In genomic region chr10:96324447-96324846, GRCh38 we compare ENCODE assay signal across 30 cellular contexts. TPM values are rescaled to one million over a fixed set of nuclear protein-coding genes. Genes with fewer than 3 reads are reported as not detected.
"Had no signal": no experiment of that assay in that cellular context is flagged by ENCODE, and none has a peak within 500 bp of the region (broad histone marks: within the 10 kb centered on the region; RNA-seq: fewer than 3 reads in every experiment).

No MANE protein-coding gene starts in this region.

- H3K27me3 ChIP-seq: ascending aorta, brain microvascular endothelial cell, pancreas, right atrium auricular region had no signal

- H3K4me3 Mint-ChIP-seq: activated CD4-positive, alpha-beta T cell treated with anti-CD3 and anti-CD28 coated beads, Interleukin-2, amount 10 ng/mL, durations not matched to agents 7 days and 5 days; activated CD8-positive, alpha-beta T cell treated with anti-CD3 and anti-CD28 coated beads, Interleukin-2, amount 10 ng/mL, durations not matched to agents 7 days and 5 days; activated T-helper 1 cell treated with anti-CD3 and anti-CD28 coated beads, Interleukin-12 subunit alpha, Interleukin-12 subunit beta, Interleukin-2, Interleukin-4 antibody, amounts not matched to agents 30 ng/mL and 10 ng/mL and 1 ng/mL, durations not matched to agents 14 hours and 24 hours and 36 hours; dendritic cell treated with granulocyte-macrophage colony-stimulating factor and Interleukin-4, amounts not matched to agents 40 ng/mL and 50 ng/mL, for 4 days; immature natural killer cell; natural killer cell treated with Interleukin-12 subunit alpha and Interleukin-12 subunit beta and Interleukin-15 and Interleukin-18, amount 100 ng/mL, for 72 hours; stimulated activated memory B cell treated with anti-CD40 and anti-IgM and Interleukin-4, amounts not matched to agents 10 μg/mL and 1 μg/mL and 100 μg/mL, for 72 hours; T-helper 2 cell treated with Interferon-gamma antibody and Interleukin-4, amounts not matched to agents 5 μg/mL and 100 μg/mL, for 36 hours had no signal

- H3K9me3 Mint-ChIP-seq: activated CD4-positive, alpha-beta T cell treated with anti-CD3 and anti-CD28 coated beads, Interleukin-2, amount 10 ng/mL, durations not matched to agents 7 days and 5 days; activated naive CD4-positive, alpha-beta T cell treated with anti-CD3 and anti-CD28 coated beads, Interleukin-2, amount 50 U/mL, for 72 hours; activated T-helper 1 cell treated with anti-CD3 and anti-CD28 coated beads, Interleukin-12 subunit alpha, Interleukin-12 subunit beta, Interleukin-2, Interleukin-4 antibody, amounts not matched to agents 30 ng/mL and 10 ng/mL and 1 ng/mL, durations not matched to agents 14 hours and 24 hours and 36 hours; dendritic cell treated with granulocyte-macrophage colony-stimulating factor and Interleukin-4, amounts not matched to agents 40 ng/mL and 50 ng/mL, for 4 days; immature natural killer cell; natural killer cell treated with Interleukin-12 subunit alpha and Interleukin-12 subunit beta and Interleukin-15 and Interleukin-18, amount 100 ng/mL, for 72 hours; stimulated activated memory B cell treated with anti-CD40 and anti-IgM and Interleukin-4, amounts not matched to agents 10 μg/mL and 1 μg/mL and 100 μg/mL, for 72 hours; T-helper 2 cell treated with Interferon-gamma antibody and Interleukin-4, amounts not matched to agents 5 μg/mL and 100 μg/mL, for 36 hours had no signal

- H3K27me3 Mint-ChIP-seq: dendritic cell treated with granulocyte-macrophage colony-stimulating factor and Interleukin-4, amounts not matched to agents 40 ng/mL and 50 ng/mL, for 4 days had no signal

- H3K9me3 ChIP-seq: adrenal gland, ascending aorta, pancreas, psoas muscle, right atrium auricular region, stomach, suprapubic skin, tibial nerve had no signal

- ATAC-seq: activated CD8-positive, alpha-beta T cell treated with anti-CD3 and anti-CD28 coated beads, Interleukin-2, amount 10 ng/mL, durations not matched to agents 7 days and 5 days; activated naive CD4-positive, alpha-beta T cell treated with anti-CD3 and anti-CD28 coated beads, Interleukin-2, amount 50 U/mL, for 72 hours; esophagus mucosa; left ventricle myocardium superior; natural killer cell treated with Interleukin-12 subunit alpha and Interleukin-12 subunit beta and Interleukin-15 and Interleukin-18, amount 100 ng/mL, for 72 hours; pancreas; psoas muscle; stimulated activated memory B cell treated with anti-CD40 and anti-IgM and Interleukin-4, amounts not matched to agents 10 μg/mL and 1 μg/mL and 100 μg/mL, for 72 hours had no signal

- DNase-seq: activated CD4-positive, alpha-beta T cell treated with anti-CD3 and anti-CD28 coated beads, Interleukin-2, amount 10 ng/mL, durations not matched to agents 7 days and 5 days; activated CD4-positive, CD25-positive, alpha-beta regulatory T cell treated with anti-CD3 and anti-CD28 coated beads, Interleukin-2, amount 50 U/mL, for 72 hours; activated CD8-positive, alpha-beta T cell treated with anti-CD3 and anti-CD28 coated beads, Interleukin-2, amount 10 ng/mL, durations not matched to agents 7 days and 5 days; activated gamma-delta T cell; adrenal gland; brain microvascular endothelial cell; caudate nucleus; effector CD8-positive, alpha-beta T cell; foreskin melanocyte; immature natural killer cell; kidney glomerular epithelial cell; left ventricle myocardium superior; mammary epithelial cell; pancreas; psoas muscle; stimulated activated CD4-positive, alpha-beta T cell treated with anti-CD3 and anti-CD28 coated beads, Interleukin-1b, Interleukin-23, amount 100 ng/mL, for 48 hours; stomach had no signal

- H3K36me3 Mint-ChIP-seq: activated naive CD4-positive, alpha-beta T cell treated with anti-CD3 and anti-CD28 coated beads, Interleukin-2, amount 50 U/mL, for 72 hours; immature natural killer cell; natural killer cell treated with Interleukin-12 subunit alpha and Interleukin-12 subunit beta and Interleukin-15 and Interleukin-18, amount 100 ng/mL, for 72 hours; stimulated activated memory B cell treated with anti-CD40 and anti-IgM and Interleukin-4, amounts not matched to agents 10 μg/mL and 1 μg/mL and 100 μg/mL, for 72 hours had no signal

- H3K4me3 ChIP-seq: adrenal gland, ascending aorta, pancreas, psoas muscle, right atrium auricular region, stomach, suprapubic skin, tibial nerve had no signal

- H3K36me3 ChIP-seq: adrenal gland, ascending aorta, brain microvascular endothelial cell, pancreas, right atrium auricular region, stomach, suprapubic skin, tibial nerve had no signal

- H3K4me1 ChIP-seq: adrenal gland, ascending aorta, pancreas, psoas muscle, right atrium auricular region, stomach, suprapubic skin, tibial nerve had no signal

- H3K4me1 Mint-ChIP-seq: activated CD4-positive, alpha-beta T cell treated with anti-CD3 and anti-CD28 coated beads, Interleukin-2, amount 10 ng/mL, durations not matched to agents 7 days and 5 days; immature natural killer cell had no signal

- H3K27ac Mint-ChIP-seq: activated CD4-positive, alpha-beta T cell treated with anti-CD3 and anti-CD28 coated beads, Interleukin-2, amount 10 ng/mL, durations not matched to agents 7 days and 5 days; activated CD8-positive, alpha-beta T cell treated with anti-CD3 and anti-CD28 coated beads, Interleukin-2, amount 10 ng/mL, durations not matched to agents 7 days and 5 days; activated naive CD4-positive, alpha-beta T cell treated with anti-CD3 and anti-CD28 coated beads, Interleukin-2, amount 50 U/mL, for 72 hours; activated T-helper 1 cell treated with anti-CD3 and anti-CD28 coated beads, Interleukin-12 subunit alpha, Interleukin-12 subunit beta, Interleukin-2, Interleukin-4 antibody, amounts not matched to agents 30 ng/mL and 10 ng/mL and 1 ng/mL, durations not matched to agents 14 hours and 24 hours and 36 hours; dendritic cell treated with granulocyte-macrophage colony-stimulating factor and Interleukin-4, amounts not matched to agents 40 ng/mL and 50 ng/mL, for 4 days; immature natural killer cell; natural killer cell treated with Interleukin-12 subunit alpha and Interleukin-12 subunit beta and Interleukin-15 and Interleukin-18, amount 100 ng/mL, for 72 hours; stimulated activated memory B cell treated with anti-CD40 and anti-IgM and Interleukin-4, amounts not matched to agents 10 μg/mL and 1 μg/mL and 100 μg/mL, for 72 hours; T-helper 2 cell treated with Interferon-gamma antibody and Interleukin-4, amounts not matched to agents 5 μg/mL and 100 μg/mL, for 36 hours had no signal

- H3K27ac ChIP-seq: adrenal gland, ascending aorta, brain microvascular endothelial cell, pancreas, psoas muscle, right atrium auricular region, stomach, suprapubic skin, tibial nerve, VCaP had no signal

RNA-seq across cellular contexts. Expression of gene DNTT, which starts 20.2 kb away (rescaled TPM):
- total RNA-seq: activated CD4-positive, alpha-beta T cell treated with anti-CD3 and anti-CD28 coated beads, Interleukin-2, amount 10 ng/mL, durations not matched to agents 7 days and 5 days; activated CD8-positive, alpha-beta T cell treated with anti-CD3 and anti-CD28 coated beads, Interleukin-2, amount 10 ng/mL, durations not matched to agents 7 days and 5 days; activated T-helper 1 cell treated with anti-CD3 and anti-CD28 coated beads, Interleukin-12 subunit alpha, Interleukin-12 subunit beta, Interleukin-2, Interleukin-4 antibody, amounts not matched to agents 30 ng/mL and 10 ng/mL and 1 ng/mL, durations not matched to agents 14 hours and 24 hours and 36 hours; adrenal gland; ascending aorta; esophagus mucosa; left ventricle myocardium superior; mammary epithelial cell; natural killer cell treated with Interleukin-12 subunit alpha and Interleukin-12 subunit beta and Interleukin-15 and Interleukin-18, amount 100 ng/mL, for 72 hours; pancreas; psoas muscle; right atrium auricular region; skeletal muscle tissue; stomach; suprapubic skin; tibial nerve had no signal
- polyA plus RNA-seq: adrenal gland, mammary epithelial cell, stomach had no signal

RNA-seq across cellular contexts. Expression of gene OPALIN, which starts 34.4 kb away (rescaled TPM):
- total RNA-seq: activated CD4-positive, alpha-beta T cell treated with anti-CD3 and anti-CD28 coated beads, Interleukin-2, amount 10 ng/mL, durations not matched to agents 7 days and 5 days; activated CD8-positive, alpha-beta T cell treated with anti-CD3 and anti-CD28 coated beads, Interleukin-2, amount 10 ng/mL, durations not matched to agents 7 days and 5 days; activated naive CD4-positive, alpha-beta T cell treated with anti-CD3 and anti-CD28 coated beads, Interleukin-2, amount 50 U/mL, for 72 hours; activated T-helper 1 cell treated with anti-CD3 and anti-CD28 coated beads, Interleukin-12 subunit alpha, Interleukin-12 subunit beta, Interleukin-2, Interleukin-4 antibody, amounts not matched to agents 30 ng/mL and 10 ng/mL and 1 ng/mL, durations not matched to agents 14 hours and 24 hours and 36 hours; adrenal gland; ascending aorta; esophagus mucosa; left ventricle myocardium superior; mammary epithelial cell; natural killer cell treated with Interleukin-12 subunit alpha and Interleukin-12 subunit beta and Interleukin-15 and Interleukin-18, amount 100 ng/mL, for 72 hours; pancreas; psoas muscle; right atrium auricular region; skeletal muscle tissue; stomach; suprapubic skin; tibial nerve had no signal
- polyA plus RNA-seq: adrenal gland, immature natural killer cell, mammary epithelial cell, pancreas, stomach had no signal

RNA-seq across cellular contexts. Expression of gene BLNK, which starts 53.1 kb away (rescaled TPM):
- total RNA-seq: activated CD4-positive, alpha-beta T cell treated with anti-CD3 and anti-CD28 coated beads, Interleukin-2, amount 10 ng/mL, durations not matched to agents 7 days and 5 days; activated CD8-positive, alpha-beta T cell treated with anti-CD3 and anti-CD28 coated beads, Interleukin-2, amount 10 ng/mL, durations not matched to agents 7 days and 5 days; activated naive CD4-positive, alpha-beta T cell treated with anti-CD3 and anti-CD28 coated beads, Interleukin-2, amount 50 U/mL, for 72 hours; activated T-helper 1 cell treated with anti-CD3 and anti-CD28 coated beads, Interleukin-12 subunit alpha, Interleukin-12 subunit beta, Interleukin-2, Interleukin-4 antibody, amounts not matched to agents 30 ng/mL and 10 ng/mL and 1 ng/mL, durations not matched to agents 14 hours and 24 hours and 36 hours; ascending aorta had no signal
